21 cellular contexts compared by ENCODE assay signal in the genomic region with DNA sequence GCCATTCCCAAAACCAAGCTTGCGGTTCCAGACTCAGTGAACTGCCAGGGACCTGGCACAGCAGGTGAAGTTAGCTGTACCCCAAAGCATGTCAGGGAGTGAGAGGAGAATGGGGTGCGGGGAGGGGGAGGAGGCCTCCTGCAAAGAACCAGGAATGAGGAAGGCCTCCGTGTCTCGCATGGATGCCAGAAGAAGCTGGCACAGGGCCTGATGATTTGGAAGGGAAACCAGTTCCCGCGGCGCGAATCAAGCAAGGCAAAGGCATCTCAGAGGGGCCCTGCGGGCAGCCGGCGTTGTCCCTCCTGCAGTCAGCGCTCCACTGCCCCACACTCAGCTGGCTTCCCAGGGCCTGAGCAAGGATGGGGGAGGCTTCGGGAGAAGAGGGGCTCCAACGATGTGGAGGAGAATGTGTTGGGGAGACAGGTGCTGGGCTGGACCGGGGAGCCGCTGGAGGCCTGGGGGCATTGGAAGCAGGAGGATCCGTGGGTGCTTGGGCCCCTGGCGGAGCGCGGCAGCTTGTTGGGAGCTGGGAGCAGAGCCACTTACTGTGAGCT.
"Had no signal": no experiment of that assay in that cellular context is flagged by ENCODE, and none has a peak within 500 bp of the region (broad histone marks: within the 10 kb centered on the region; RNA-seq: fewer than 3 reads in every experiment).

No MANE protein-coding gene starts in this region.

- DNase-seq: activated CD4-positive, alpha-beta memory T cell treated with anti-CD3 and anti-CD28 coated beads for 36 hours; activated CD4-positive, alpha-beta T cell treated with anti-CD3 and anti-CD28 coated beads, Interleukin-2, amount 10 ng/mL, durations not matched to agents 7 days and 5 days; activated CD4-positive, CD25-positive, alpha-beta regulatory T cell; activated CD8-positive, alpha-beta memory T cell treated with anti-CD3 and anti-CD28 coated beads for 24 hours; activated gamma-delta T cell; activated naive CD4-positive, alpha-beta T cell treated with anti-CD3 and anti-CD28 coated beads for 36 hours; activated T-cell treated with anti-CD3 and anti-CD28 coated beads, Interleukin-2, amount 50 U/mL, for 4 hours; central memory CD4-positive, alpha-beta T cell; NCI-H1048; NCI-H146; NCI-H1930; NCI-H2171; NCI-H226; NCI-H774; PC-3; SIG-M5; T-cell; T-helper 2 cell; T1000 had no signal

- ATAC-seq: activated T-cell treated with anti-CD3 and anti-CD28 coated beads, Interleukin-2, amount 50 U/mL, for 4 hours; PC-3; T-cell had no signal

- H3K4me3 ChIP-seq: SK-N-MC had no signal

- H3K36me3 Mint-ChIP-seq: activated CD4-positive, alpha-beta memory T cell treated with anti-CD3 and anti-CD28 coated beads for 36 hours; activated naive CD8-positive, alpha-beta T cell; T-cell had no signal

- H3K27ac Mint-ChIP-seq: activated CD4-positive, alpha-beta memory T cell treated with anti-CD3 and anti-CD28 coated beads for 36 hours; activated CD4-positive, alpha-beta T cell treated with anti-CD3 and anti-CD28 coated beads, Interleukin-2, amount 10 ng/mL, durations not matched to agents 7 days and 5 days; activated naive CD4-positive, alpha-beta T cell treated with anti-CD3 and anti-CD28 coated beads for 36 hours; activated naive CD8-positive, alpha-beta T cell; T-cell had no signal

- H3K27me3 Mint-ChIP-seq: activated CD4-positive, alpha-beta memory T cell treated with anti-CD3 and anti-CD28 coated beads for 36 hours; activated naive CD8-positive, alpha-beta T cell had no signal

- H3K4me1 Mint-ChIP-seq: activated CD4-positive, alpha-beta T cell treated with anti-CD3 and anti-CD28 coated beads, Interleukin-2, amount 10 ng/mL, durations not matched to agents 7 days and 5 days; T-cell had no signal

- H3K27ac ChIP-seq: SK-N-MC had no signal

- H3K9me3 Mint-ChIP-seq: activated CD4-positive, alpha-beta memory T cell treated with anti-CD3 and anti-CD28 coated beads for 36 hours; activated CD4-positive, alpha-beta T cell treated with anti-CD3 and anti-CD28 coated beads, Interleukin-2, amount 10 ng/mL, durations not matched to agents 7 days and 5 days; activated naive CD4-positive, alpha-beta T cell treated with anti-CD3 and anti-CD28 coated beads for 36 hours; activated T-cell treated with anti-CD3 and anti-CD28 coated beads, Interleukin-2, amount 50 U/mL, for 4 hours; T-cell had no signal

- H3K4me3 Mint-ChIP-seq: activated CD4-positive, alpha-beta memory T cell treated with anti-CD3 and anti-CD28 coated beads for 36 hours; activated CD4-positive, alpha-beta T cell treated with anti-CD3 and anti-CD28 coated beads, Interleukin-2, amount 10 ng/mL, durations not matched to agents 7 days and 5 days; activated naive CD4-positive, alpha-beta T cell treated with anti-CD3 and anti-CD28 coated beads for 36 hours; activated naive CD8-positive, alpha-beta T cell; activated T-cell treated with anti-CD3 and anti-CD28 coated beads, Interleukin-2, amount 50 U/mL, for 4 hours; T-cell had no signal
